In genomic region chr14:44954750-44955149, GRCh38 we compare ENCODE assay signal across 20 cellular contexts. TPM values are rescaled to one million over a fixed set of nuclear protein-coding genes. Genes with fewer than 3 reads are reported as not detected.
DNase-seq lines count a peak whose midpoint lies in the region; ATAC-seq, FAIRE-seq and TF ChIP-seq lines count a peak whose summit lies in the region.
"Had no signal": no experiment of that assay in that cellular context is flagged by ENCODE, and none has a peak within 500 bp of the region (broad histone marks: within the 10 kb centered on the region; RNA-seq: fewer than 3 reads in every experiment).

No MANE protein-coding gene starts in this region.

- H3K27ac Mint-ChIP-seq in activated naive CD4-positive, alpha-beta T cell treated with anti-CD3 and anti-CD28 coated beads, Interleukin-2, amount 10 ng/mL, durations not matched to agents 7 days and 5 days: no peak overlapping the region

- H3K4me3 ChIP-seq in K562: no peak overlapping the region
- no peak overlapping the region for H3K4me3 ChIP-seq in ascending aorta
- H3K4me3 ChIP-seq: GM23248 had no signal

- H3K4me1 ChIP-seq in K562 (replicated peaks in 1 of 2; ENCODE audit: control insufficient read depth in 2 of 2, insufficient read depth in 2 of 2, low read length in 2 of 2) (no peaks in the 10 kb centered on the region), ascending aorta (peaks cover 0 to 2% of the 10 kb centered on the region in 2 donors)

- no peak for TF ChIP-seq RAD21 in K562 (CRISPR knock-in tag; conservative IDR thresholded peaks at IDR 0.05 in 1 of 2, IDR thresholded peaks at IDR 0.05 in 1 of 2)

- FAIRE-seq in A204.1 (lab: Jason Lieb, UNC): peak; percentile 66
- FAIRE-seq in GM19239 (lab: Jason Lieb, UNC): peak; percentile 62
- no peak for FAIRE-seq in K562 (lab: Jason Lieb, UNC)
- FAIRE-seq in islet of Langerhans (lab: Jason Lieb, UNC): peak; percentile 9
- no peak for FAIRE-seq in HTR-8/SVneo (lab: Jason Lieb, UNC)
- FAIRE-seq: GM12891, H1 had no signal

- peaks cover 39% of the 10 kb centered on the region for H3K79me2 ChIP-seq in K562 (ENCODE audit: control insufficient read depth, insufficient read depth, low read length)

- no peak overlapping the region for H2AFZ ChIP-seq in K562 (ENCODE audit: low read depth, low read length)
- H2AFZ ChIP-seq: GM23248 had no signal

- no peak for TF ChIP-seq POLR2A in K562 (conservative IDR thresholded peaks at IDR 0.05)

- DNase-seq in GM19239 (ENCODE audit: insufficient read length, low spot score) (no peak), K562 (ENCODE audit: extremely low read depth in 1 of 4, low spot score in 3 of 4) (no peak), ascending aorta (ENCODE audit: low spot score in 2 of 2) (no peak), HTR-8/SVneo (ENCODE audit: insufficient read length, low spot score) (no peak)
- no peak for DNase-seq in activated naive CD4-positive, alpha-beta T cell treated with anti-CD3 and anti-CD28 coated beads, Interleukin-2, amount 10 ng/mL, durations not matched to agents 7 days and 5 days
- DNase-seq: 8988T; C1 segment of cervical spinal cord; Calu3; CD4-positive, alpha-beta memory T cell; COR-L47; DMS53; DMS79 treated with DMSO at 0.1 percent for 48 hours; GF-D8; GM23248; H7; HCEC 1CT had no signal

- H3K9me3 Mint-ChIP-seq in activated naive CD4-positive, alpha-beta T cell treated with anti-CD3 and anti-CD28 coated beads, Interleukin-2, amount 10 ng/mL, durations not matched to agents 7 days and 5 days: no peaks in the 10 kb centered on the region
- H3K9me3 Mint-ChIP-seq: CD4-positive, alpha-beta memory T cell had no signal

- H3K4me3 Mint-ChIP-seq in activated naive CD4-positive, alpha-beta T cell treated with anti-CD3 and anti-CD28 coated beads, Interleukin-2, amount 10 ng/mL, durations not matched to agents 7 days and 5 days: no peak overlapping the region

- WGBS in K562 (ENCODE audit: insufficient coverage, low coverage, missing lambda C conversion rate): 90% methylated on average over 3 of the region's 3 CpGs

- peaks cover 14% of the 10 kb centered on the region for H3K4me1 Mint-ChIP-seq in activated naive CD4-positive, alpha-beta T cell treated with anti-CD3 and anti-CD28 coated beads, Interleukin-2, amount 10 ng/mL, durations not matched to agents 7 days and 5 days

- CTCF ChIA-PET in K562 (lab: Yijun Ruan, JAX; ENCODE audit: low intra/inter-chr PET ratio): no interaction called here
- CTCF ChIA-PET in activated naive CD4-positive, alpha-beta T cell treated with anti-CD3 and anti-CD28 coated beads, Interleukin-2, amount 10 ng/mL, durations not matched to agents 7 days and 5 days (lab: Charles Lee): interaction anchor here (0.6 kb wide), 1 partner anchor 345 kb away, joined by 5 read pairs; no protein-coding TSS in a partner anchor

- H3K9me3 ChIP-seq in K562 (replicated peaks; ENCODE audit: control insufficient read depth, insufficient read depth, low read depth, low read length) (no peaks in the 10 kb centered on the region), ascending aorta (no peaks in the 10 kb centered on the region)

- no peak for ATAC-seq in K562

- no peaks in the 10 kb centered on the region for H3K36me3 ChIP-seq in K562 (ENCODE audit: control insufficient read depth, insufficient read depth, low read length)
- peaks cover 0 to 9% of the 10 kb centered on the region in 2 donors for H3K36me3 ChIP-seq in ascending aorta

- H3K36me3 Mint-ChIP-seq in activated naive CD4-positive, alpha-beta T cell treated with anti-CD3 and anti-CD28 coated beads, Interleukin-2, amount 10 ng/mL, durations not matched to agents 7 days and 5 days: peaks cover 8% of the 10 kb centered on the region

- H4K20me1 ChIP-seq in K562 (replicated peaks; ENCODE audit: control insufficient read depth, insufficient read depth, low read length): no peaks in the 10 kb centered on the region

- no peaks in the 10 kb centered on the region for H3K27me3 ChIP-seq in K562 (ENCODE audit: control insufficient read depth in 2 of 2, insufficient read depth in 2 of 2, low read length in 2 of 2)
- no peaks in the 10 kb centered on the region for H3K27me3 ChIP-seq in ascending aorta

- no peaks in the 10 kb centered on the region for H3K9me1 ChIP-seq in K562 (ENCODE audit: control insufficient read depth, insufficient read depth, low read length)

- no peak overlapping the region for H3K9ac ChIP-seq in K562 (ENCODE audit: insufficient read depth in 1 of 2, low read depth in 2 of 2, low read length in 2 of 2)
- H3K9ac ChIP-seq: GM23248 had no signal

- no peaks in the 10 kb centered on the region for H3K27me3 Mint-ChIP-seq in activated naive CD4-positive, alpha-beta T cell treated with anti-CD3 and anti-CD28 coated beads, Interleukin-2, amount 10 ng/mL, durations not matched to agents 7 days and 5 days
- H3K27me3 Mint-ChIP-seq: CD4-positive, alpha-beta memory T cell had no signal

- POLR2A ChIA-PET in K562 (lab: Yijun Ruan, JAX): no interaction called here

- intact Hi-C loops in K562 (cut with micrococcal nuclease) (no loop called here), ascending aorta (cut with DNase I) (no loop called here)

- H3K4me2 ChIP-seq in K562 (ENCODE audit: insufficient read depth, low read length): no peak overlapping the region

- no peak overlapping the region for H3K27ac ChIP-seq in K562 (ENCODE audit: extremely low read depth, low read depth, low read length)
- H3K27ac ChIP-seq in ascending aorta: no peak overlapping the region
- H3K27ac ChIP-seq: GM23248 had no signal

- no peak for TF ChIP-seq EP300 in K562 (IDR thresholded peaks at IDR 0.05; ENCODE audit: low read length)

- no peak for TF ChIP-seq CTCF in K562 (IDR thresholded peaks at IDR 0.05 in 2 of 3, conservative IDR thresholded peaks at IDR 0.05 in 1 of 3; ENCODE audit: insufficient read depth in 2 of 3, low read depth in 1 of 3, low read length in 3 of 3)
- TF ChIP-seq CTCF in ascending aorta (IDR thresholded peaks at IDR 0.05): no peak

- in situ Hi-C loops in K562 (cut with MboI): no loop called here

- no TSS peak for BruUV-seq in K562 (replicated peaks; lab: Mats Ljungman, UMichigan)

TF ChIP-seq in K562, 482 proteins besides CTCF, POLR2A, EP300 and RAD21:
- TF ChIP-seq TARDBP (IDR thresholded peaks at IDR 0.05): no peak
- no peak for TF ChIP-seq ZNF408 (CRISPR knock-in tag; IDR thresholded peaks at IDR 0.05; ENCODE audit: low read depth)
- no peak for TF ChIP-seq ZNF354B (CRISPR knock-in tag; IDR thresholded peaks at IDR 0.05)
- TF ChIP-seq ZBTB8A (IDR thresholded peaks at IDR 0.05; ENCODE audit: partially characterized antibody): no peak
- no peak for TF ChIP-seq CEBPG (CRISPR knock-in tag; IDR thresholded peaks at IDR 0.05)
- 0 out of 4 replicates have a peak, but pooled peaks of 1 of the 2 experiments have one; percentile 39 for TF ChIP-seq CEBPG (tag; conservative IDR thresholded peaks at IDR 0.05 in 1 of 2, IDR thresholded peaks at IDR 0.05 in 1 of 2)
- peak; percentile 52 for TF ChIP-seq CEBPB (tag; IDR thresholded peaks at IDR 0.05)

RNA-seq across cellular contexts. Expression of gene KLHL28, which starts 7.0 kb away (rescaled TPM):
- 9.2 and 15.4 TPM in 2 replicates for total RNA-seq in K562 (2011; cell fraction: chromatin; rRNA removed; ENCODE audit: low replicate concordance)
- 7.7 and 10.5 TPM in 2 replicates for total RNA-seq in K562 (2011; cell fraction: nucleolus; rRNA removed)
- total RNA-seq in K562 (2011; cell fraction: nucleoplasm; rRNA removed): 14.3 and 21.8 TPM in 2 replicates
- total RNA-seq in K562 (2014; rRNA removed) (1.3 and 1.8 TPM in 2 replicates), K562 (2014; rRNA removed; fragmentation: Illumina TruSeq; extraction: Trizol) (5.5 and 7.3 TPM in 2 replicates), K562 (2015; rRNA removed; fragmentation: Illumina TruSeq; extraction: Trizol) (4.1 and 4.7 TPM in 2 replicates), K562 (2021) (4.1 and 5.0 TPM in 2 replicates), ascending aorta (6.1 TPM)
- polyA plus RNA-seq in K562 (2011; rRNA removed) (3.8 and 4.3 TPM in 2 replicates), K562 (2014; fragmentation: Illumina TruSeq; extraction: Trizol) (2.9 and 4.4 TPM in 2 replicates), K562 (2014; fragmentation: Nextera tagmentation; extraction: Ambion mirVana) (1 to 10 TPM; 4.8 to 7.5 TPM), K562 (2014; rRNA removed) (1.1 TPM in 2 replicates)
- polyA plus RNA-seq in K562 (2011; cell fraction: cytosol; rRNA removed): 1.6 and 3.1 TPM in 2 replicates
- 2.9 and 3.1 TPM in 2 replicates for polyA plus RNA-seq in K562 (2011; cell fraction: nucleus; rRNA removed)
- 1.8 and 2.4 TPM in 2 replicates for polyA plus RNA-seq in K562 (2012)
- polyA minus RNA-seq in K562 (2011; rRNA and poly(A)+ RNA removed): 18.5 and 21.0 TPM in 2 replicates
- 2.0 and 2.7 TPM in 2 replicates for polyA minus RNA-seq in K562 (2011; cell fraction: cytosol; rRNA and poly(A)+ RNA removed)
- 14.7 and 19.0 TPM in 2 replicates for polyA minus RNA-seq in K562 (2011; cell fraction: nucleus; rRNA and poly(A)+ RNA removed)

RNA-seq across cellular contexts. Expression of gene TOGARAM1, which starts 7.2 kb away (rescaled TPM):
- 21.7 and 28.2 TPM in 2 replicates for total RNA-seq in K562 (2011; cell fraction: chromatin; rRNA removed; ENCODE audit: low replicate concordance)
- total RNA-seq in K562 (2011; cell fraction: nucleolus; rRNA removed): 11.2 and 13.7 TPM in 2 replicates
- total RNA-seq in K562 (2011; cell fraction: nucleoplasm; rRNA removed): 12.4 and 14.8 TPM in 2 replicates
- 2.3 and 2.4 TPM in 2 replicates for total RNA-seq in K562 (2014; rRNA removed)
- total RNA-seq in K562 (2014; rRNA removed; fragmentation: Illumina TruSeq; extraction: Trizol): 4.9 and 5.6 TPM in 2 replicates
- total RNA-seq in K562 (2015; rRNA removed; fragmentation: Illumina TruSeq; extraction: Trizol): 6.4 and 7.0 TPM in 2 replicates
- 3.2 and 3.7 TPM in 2 replicates for total RNA-seq in K562 (2021)
- polyA plus RNA-seq in K562 (2011; rRNA removed): 5.6 and 5.8 TPM in 2 replicates
- 1.3 and 1.4 TPM in 2 replicates for polyA plus RNA-seq in K562 (2011; cell fraction: cytosol; rRNA removed)
- 5.9 and 6.4 TPM in 2 replicates for polyA plus RNA-seq in K562 (2011; cell fraction: nucleus; rRNA removed)
- polyA plus RNA-seq in K562 (2012): 1.9 and 2.1 TPM in 2 replicates
- 2.6 and 3.8 TPM in 2 replicates for polyA plus RNA-seq in K562 (2014; fragmentation: Illumina TruSeq; extraction: Trizol)
- 1 to 10 TPM; 1.3 to 1.6 TPM for polyA plus RNA-seq in K562 (2014; fragmentation: Nextera tagmentation; extraction: Ambion mirVana)
- polyA plus RNA-seq in K562 (2014; rRNA removed): 1.7 and 3.4 TPM in 2 replicates
- 18.4 and 19.0 TPM in 2 replicates for polyA minus RNA-seq in K562 (2011; rRNA and poly(A)+ RNA removed)
- 2.9 and 3.5 TPM in 2 replicates for polyA minus RNA-seq in K562 (2011; cell fraction: cytosol; rRNA and poly(A)+ RNA removed)
- polyA minus RNA-seq in K562 (2011; cell fraction: nucleus; rRNA and poly(A)+ RNA removed): 14.7 and 24.9 TPM in 2 replicates
- total RNA-seq in ascending aorta: 1.8 TPM
